ENCODE assay signal across 9 cellular contexts in genomic region chr2:94986392-94986963, GRCh38. TPM values are rescaled to one million over a fixed set of nuclear protein-coding genes. Genes with fewer than 3 reads are reported as not detected.
DNase-seq lines count a peak whose midpoint lies in the region; ATAC-seq, FAIRE-seq and TF ChIP-seq lines count a peak whose summit lies in the region.
"Had no signal": no experiment of that assay in that cellular context is flagged by ENCODE, and none has a peak within 500 bp of the region (broad histone marks: within the 10 kb centered on the region; RNA-seq: fewer than 3 reads in every experiment).

No MANE protein-coding gene starts in this region.

- POLR2A ChIA-PET in PC-9 (lab: Charles Lee; ENCODE audit: unreplicated experiment): interaction anchor here (0.7 kb wide), 1 partner anchor 1211 kb away, joined by 3 read pairs; no protein-coding TSS in a partner anchor
- POLR2A ChIA-PET in GM12878 (lab: Charles Lee): no interaction called here

- intact Hi-C loops in PC-9 (cut with micrococcal nuclease; ENCODE audit: unreplicated experiment) (loop anchor here (1.0 kb wide), 2 partner anchors 36 to 129 kb away; no protein-coding TSS in a partner anchor), GM12878 (cut with micrococcal nuclease; ENCODE audit: unreplicated experiment) (loop anchor here (1.0 to 2.0 kb wide), 2 partner anchors 26 to 129 kb away; no protein-coding TSS in a partner anchor)

- H3F3A ChIP-seq in PC-9 (ENCODE audit: insufficient read depth, low read depth): no peaks in the 10 kb centered on the region

- DNase-seq in DMS114 treated with DMSO at 0.1 percent for 48 hours (lab: John Stamatoyannopoulos, UW; ENCODE audit: unreplicated experiment) (peak; percentile 48), GM19239 (ENCODE audit: insufficient read length, low spot score) (peak; percentile 40), HK-2 (ENCODE audit: unreplicated experiment) (peak; percentile 37), PC-9 (peak; percentile 63 to 65), GM12878 (ENCODE audit: low read depth, low spot score) (peak; percentile 2), iPS DF 19.7 (ENCODE audit: low read depth, low spot score) (peak; percentile 28)
- peak; percentile 24 for DNase-seq in stimulated activated CD4-positive, alpha-beta T cell treated with anti-CD3 and anti-CD28 coated beads, Interleukin-2, amount 100 ng/mL, for 4 hours (ENCODE audit: low read depth)

- no peak for TF ChIP-seq EP300 in GM12878 (IDR thresholded peaks at IDR 0.05; ENCODE audit: borderline replicate concordance in 1 of 2, control insufficient read depth in 1 of 2, low read depth in 2 of 2, low read length in 2 of 2)

- FAIRE-seq in GM19239 (lab: Jason Lieb, UNC): peak; percentile 18
- FAIRE-seq in GM12878 (lab: Jason Lieb, UNC): peak; percentile 86

- H3K36me3 ChIP-seq in PC-9 (ENCODE audit: low read depth): no peaks in the 10 kb centered on the region
- no peaks in the 10 kb centered on the region for H3K36me3 ChIP-seq in GM12878 (ENCODE audit: control insufficient read depth in 2 of 2, insufficient read depth in 2 of 2, low read length in 1 of 2)
- H3K36me3 ChIP-seq: suprapubic skin had no signal

- no peak overlapping the region for H3K9ac ChIP-seq in GM12878 (ENCODE audit: control insufficient read depth, insufficient read depth, low read length)

- H3K27me3 ChIP-seq in PC-9 (ENCODE audit: insufficient read depth, low read depth) (no peaks in the 10 kb centered on the region), GM12878 (replicated peaks in 1 of 2; ENCODE audit: control insufficient read depth in 2 of 2, insufficient read depth in 2 of 2, low read length in 1 of 2) (no peaks in the 10 kb centered on the region; a peak in 1 of 4 replicates)

- peak; percentile 94 for ATAC-seq in GM12878
- no peak for ATAC-seq in HG03039 (IDR thresholded peaks at IDR 0.05; ENCODE audit: unreplicated experiment)

- TF ChIP-seq CTCF in PC-9 (conservative IDR thresholded peaks at IDR 0.05): peak; percentile 96
- TF ChIP-seq CTCF in GM12878 (IDR thresholded peaks at IDR 0.05 in 2 of 3, conservative IDR thresholded peaks at IDR 0.05 in 1 of 3; ENCODE audit: control insufficient read depth in 2 of 3, extremely low read depth in 1 of 3, insufficient read depth in 1 of 3, low read depth in 3 of 3, low read length in 3 of 3): peak; percentile 69 to 80 (median 75)

- CTCF ChIA-PET in PC-9 (lab: Charles Lee): interaction anchor here (0.6 to 1.7 kb wide), 11 partner anchors 30 to 176 kb away, joined by 3 to 14 read pairs (median 5); no protein-coding TSS in a partner anchor
- CTCF ChIA-PET in GM12878 (lab: Yijun Ruan, JAX): interaction anchor here (0.6 to 2.6 kb wide), 23 partner anchors 9 to 246 kb away, joined by 3 to 41 read pairs (median 5); partner anchors contain the start of gene MAL

- no TSS peak for BruUV-seq in PC-9 (replicated peaks; lab: Mats Ljungman, UMichigan)
- BruUV-seq in GM12878 (replicated peaks; lab: Mats Ljungman, UMichigan): no TSS peak

- H3K9me2 ChIP-seq in PC-9 (ENCODE audit: insufficient read depth): no peaks in the 10 kb centered on the region

- H4K20me1 ChIP-seq in PC-9 (ENCODE audit: insufficient read depth) (no peaks in the 10 kb centered on the region), GM12878 (ENCODE audit: control insufficient read depth, insufficient read depth) (no peaks in the 10 kb centered on the region)

- RAD21 ChIA-PET in GM12878 (lab: Charles Lee; ENCODE audit: unreplicated experiment): interaction anchor here (0.7 to 1.8 kb wide), 9 partner anchors 15 to 129 kb away, joined by 3 to 16 read pairs (median 4); partner anchors contain the start of gene MAL

- H3K9me3 ChIP-seq in PC-9 (ENCODE audit: insufficient read depth, low read depth) (no peaks in the 10 kb centered on the region), GM12878 (replicated peaks; ENCODE audit: control insufficient read depth, insufficient read depth, low read length) (no peaks in the 10 kb centered on the region)
- H3K9me3 ChIP-seq: suprapubic skin had no signal

- in situ Hi-C loops in GM12878 (cut with MboI): no loop called here

- no peak for TF ChIP-seq POLR2A in GM12878 (IDR thresholded peaks at IDR 0.05; ENCODE audit: low read depth, low read length)

- H3K79me2 ChIP-seq in PC-9 (ENCODE audit: low read depth) (no peaks in the 10 kb centered on the region), GM12878 (ENCODE audit: control insufficient read depth, insufficient read depth, low read length) (no peaks in the 10 kb centered on the region)

- SMC1A ChIA-PET in GM12878 (lab: Charles Lee; ENCODE audit: uncharacterized antibody, unreplicated experiment): interaction anchor here (0.7 to 2.0 kb wide), 10 partner anchors 26 to 129 kb away, joined by 3 to 14 read pairs (median 4); no protein-coding TSS in a partner anchor

- H3K4me1 ChIP-seq in PC-9 (replicated peaks; ENCODE audit: insufficient read depth) (peaks cover 14% of the 10 kb centered on the region), GM12878 (ENCODE audit: control insufficient read depth, insufficient read depth, low read length) (no peaks in the 10 kb centered on the region)
- H3K4me1 ChIP-seq: suprapubic skin had no signal

- H3K27ac ChIP-seq in PC-9: no peak overlapping the region
- H3K27ac ChIP-seq in GM12878 (ENCODE audit: control insufficient read depth, insufficient read depth): no peak overlapping the region
- H3K27ac ChIP-seq: suprapubic skin had no signal

- H3K4me3 ChIP-seq in PC-9: no peak overlapping the region
- H3K4me3 ChIP-seq in GM12878: no peak overlapping the region
- H3K4me3 ChIP-seq: suprapubic skin had no signal

- H3K4me2 ChIP-seq in PC-9 (no peak overlapping the region), GM12878 (ENCODE audit: control insufficient read depth, insufficient read depth) (no peak overlapping the region)

- no peak overlapping the region for H2AFZ ChIP-seq in PC-9
- no peak overlapping the region for H2AFZ ChIP-seq in GM12878 (ENCODE audit: control insufficient read depth, low read depth, low read length)

- WGBS in GM12878 (ENCODE audit: insufficient coverage, insufficient replicate concordance, low lambda C conversion rate, missing lambda C conversion rate): 30% methylated on average over 3 of the region's 3 CpGs

- TF ChIP-seq RAD21 in GM12878 (IDR thresholded peaks at IDR 0.05; ENCODE audit: insufficient read depth, low read depth, low read length): peak; percentile 60

TF ChIP-seq in GM12878, 131 proteins besides CTCF, POLR2A, EP300 and RAD21:
- peak; percentile 71; the same call in 1 of the 2 replicates for TF ChIP-seq SMC3 (IDR thresholded peaks at IDR 0.05; ENCODE audit: borderline replicate concordance, low read length)
- TF ChIP-seq JUNB (IDR thresholded peaks at IDR 0.05): no peak

RNA-seq across cellular contexts. Expression of gene MAL, which starts 39.0 kb away (rescaled TPM):
- total RNA-seq in PC-9 (2021) (146 and 171 TPM in 2 replicates), GM12878 (2014; rRNA removed) (1.7 and 1.9 TPM in 2 replicates), GM12878 (2014; rRNA removed; fragmentation: Illumina TruSeq; extraction: Trizol) (1.1 and 1.3 TPM in 2 replicates), GM12878 (2021) (1.2 and 1.8 TPM in 2 replicates)
- total RNA-seq in GM12878 (2013; cell fraction: nucleolus; rRNA removed): 15.0 and 16.0 TPM in 2 replicates
- polyA plus RNA-seq in GM12878 (2011; ENCODE audit: low read depth): 6.6 TPM
- polyA plus RNA-seq in GM12878 (2011; rRNA removed) (3.0 and 4.5 TPM in 2 replicates), GM12878 (2014; fragmentation: Illumina TruSeq; extraction: Trizol) (1.6 and 2.4 TPM in 2 replicates), GM12878 (2014; fragmentation: Nextera tagmentation; extraction: Ambion mirVana) (1 to 10 TPM; 1.4 to 1.8 TPM), GM12878 (2014; rRNA removed) (1.4 and 1.7 TPM in 2 replicates), GM12878 (2016; fragmentation: Nextera tagmentation; extraction: Ambion mirVana) (1 to 10 TPM; 2.4 to 3.1 TPM)
- polyA plus RNA-seq in GM12878 (2011; cell fraction: cytosol; rRNA removed): 6.5 and 8.7 TPM in 2 replicates
- polyA plus RNA-seq in GM12878 (2011; cell fraction: nucleus; rRNA removed): 3.5 and 4.5 TPM in 2 replicates
- 14.4 and 19.8 TPM in 2 replicates for polyA plus RNA-seq in GM12878 (2012)
- 1.8 and 2.3 TPM in 2 replicates for polyA minus RNA-seq in GM12878 (2011; rRNA and poly(A)+ RNA removed)
- polyA minus RNA-seq in GM12878 (2011; cell fraction: cytosol; rRNA and poly(A)+ RNA removed): 1.7 and 4.0 TPM in 2 replicates
- polyA minus RNA-seq in GM12878 (2011; cell fraction: nucleus; rRNA and poly(A)+ RNA removed): 0.60 and 0.77 TPM in 2 replicates

Comparison
In these comparisons a context has a peak if more than half of its experiments do, and no peak if none do; other contexts are left out.
1. DNase-seq: peak in every context shown above with its lines; median percentile 64 in PC-9; 48 in DMS114 treated with DMSO at 0.1 percent for 48 hours; 40 in GM19239; 37 in HK-2; 28 in iPS DF 19.7; 24 in stimulated activated CD4-positive, alpha-beta T cell treated with anti-CD3 and anti-CD28 coated beads, Interleukin-2, amount 100 ng/mL, for 4 hours; 2 in GM12878.